Comparison of ENCODE assay signal across 1 cellular context in the genomic region with DNA sequence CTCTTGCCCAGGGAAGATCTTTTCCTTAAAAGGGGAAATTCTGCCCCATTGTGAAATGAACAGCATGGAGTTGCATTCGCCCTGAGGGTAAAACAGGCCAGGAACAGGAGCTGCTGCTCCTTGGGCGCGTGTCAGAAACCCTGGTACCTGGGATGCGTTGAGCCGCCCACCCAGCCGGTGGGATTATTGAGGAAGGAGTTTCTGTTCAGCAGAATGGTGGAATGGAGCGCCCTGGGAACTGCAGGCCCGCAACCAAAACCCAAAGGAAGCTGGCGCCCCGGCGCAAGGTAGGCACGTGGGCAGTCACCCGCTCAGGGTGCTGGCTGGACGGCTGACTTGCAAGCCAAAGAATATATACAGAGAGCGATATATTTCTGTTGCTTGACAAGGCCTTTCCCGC.
TF ChIP-seq lines count a peak whose summit lies in the region.

No MANE protein-coding gene starts in this region.

TF ChIP-seq in GM23338, 12 proteins besides CTCF, POLR2A, EP300 and RAD21 (continued from another document):
- TF ChIP-seq, protein P1, sequence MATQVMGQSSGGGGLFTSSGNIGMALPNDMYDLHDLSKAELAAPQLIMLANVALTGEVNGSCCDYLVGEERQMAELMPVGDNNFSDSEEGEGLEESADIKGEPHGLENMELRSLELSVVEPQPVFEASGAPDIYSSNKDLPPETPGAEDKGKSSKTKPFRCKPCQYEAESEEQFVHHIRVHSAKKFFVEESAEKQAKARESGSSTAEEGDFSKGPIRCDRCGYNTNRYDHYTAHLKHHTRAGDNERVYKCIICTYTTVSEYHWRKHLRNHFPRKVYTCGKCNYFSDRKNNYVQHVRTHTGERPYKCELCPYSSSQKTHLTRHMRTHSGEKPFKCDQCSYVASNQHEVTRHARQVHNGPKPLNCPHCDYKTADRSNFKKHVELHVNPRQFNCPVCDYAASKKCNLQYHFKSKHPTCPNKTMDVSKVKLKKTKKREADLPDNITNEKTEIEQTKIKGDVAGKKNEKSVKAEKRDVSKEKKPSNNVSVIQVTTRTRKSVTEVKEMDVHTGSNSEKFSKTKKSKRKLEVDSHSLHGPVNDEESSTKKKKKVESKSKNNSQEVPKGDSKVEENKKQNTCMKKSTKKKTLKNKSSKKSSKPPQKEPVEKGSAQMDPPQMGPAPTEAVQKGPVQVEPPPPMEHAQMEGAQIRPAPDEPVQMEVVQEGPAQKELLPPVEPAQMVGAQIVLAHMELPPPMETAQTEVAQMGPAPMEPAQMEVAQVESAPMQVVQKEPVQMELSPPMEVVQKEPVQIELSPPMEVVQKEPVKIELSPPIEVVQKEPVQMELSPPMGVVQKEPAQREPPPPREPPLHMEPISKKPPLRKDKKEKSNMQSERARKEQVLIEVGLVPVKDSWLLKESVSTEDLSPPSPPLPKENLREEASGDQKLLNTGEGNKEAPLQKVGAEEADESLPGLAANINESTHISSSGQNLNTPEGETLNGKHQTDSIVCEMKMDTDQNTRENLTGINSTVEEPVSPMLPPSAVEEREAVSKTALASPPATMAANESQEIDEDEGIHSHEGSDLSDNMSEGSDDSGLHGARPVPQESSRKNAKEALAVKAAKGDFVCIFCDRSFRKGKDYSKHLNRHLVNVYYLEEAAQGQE (IDR thresholded peaks at IDR 0.05; ENCODE audit: unreplicated experiment), result no peak
- TF ChIP-seq NANOG (IDR thresholded peaks at IDR 0.05; ENCODE audit: borderline replicate concordance) (no peak), STAT1 (IDR thresholded peaks at IDR 0.05; ENCODE audit: unreplicated experiment) (no peak), ZNF114 (CRISPR knock-in tag; IDR thresholded peaks at IDR 0.05) (no peak), CREB1 (CRISPR knock-in tag; IDR thresholded peaks at IDR 0.05; ENCODE audit: low read depth) (no peak), POLR2AphosphoS5 (IDR thresholded peaks at IDR 0.05; ENCODE audit: low read depth) (no peak)
- TF ChIP-seq, protein P2, sequence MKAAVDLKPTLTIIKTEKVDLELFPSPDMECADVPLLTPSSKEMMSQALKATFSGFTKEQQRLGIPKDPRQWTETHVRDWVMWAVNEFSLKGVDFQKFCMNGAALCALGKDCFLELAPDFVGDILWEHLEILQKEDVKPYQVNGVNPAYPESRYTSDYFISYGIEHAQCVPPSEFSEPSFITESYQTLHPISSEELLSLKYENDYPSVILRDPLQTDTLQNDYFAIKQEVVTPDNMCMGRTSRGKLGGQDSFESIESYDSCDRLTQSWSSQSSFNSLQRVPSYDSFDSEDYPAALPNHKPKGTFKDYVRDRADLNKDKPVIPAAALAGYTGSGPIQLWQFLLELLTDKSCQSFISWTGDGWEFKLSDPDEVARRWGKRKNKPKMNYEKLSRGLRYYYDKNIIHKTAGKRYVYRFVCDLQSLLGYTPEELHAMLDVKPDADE (IDR thresholded peaks at IDR 0.05), result no peak
- TF ChIP-seq, protein P3, sequence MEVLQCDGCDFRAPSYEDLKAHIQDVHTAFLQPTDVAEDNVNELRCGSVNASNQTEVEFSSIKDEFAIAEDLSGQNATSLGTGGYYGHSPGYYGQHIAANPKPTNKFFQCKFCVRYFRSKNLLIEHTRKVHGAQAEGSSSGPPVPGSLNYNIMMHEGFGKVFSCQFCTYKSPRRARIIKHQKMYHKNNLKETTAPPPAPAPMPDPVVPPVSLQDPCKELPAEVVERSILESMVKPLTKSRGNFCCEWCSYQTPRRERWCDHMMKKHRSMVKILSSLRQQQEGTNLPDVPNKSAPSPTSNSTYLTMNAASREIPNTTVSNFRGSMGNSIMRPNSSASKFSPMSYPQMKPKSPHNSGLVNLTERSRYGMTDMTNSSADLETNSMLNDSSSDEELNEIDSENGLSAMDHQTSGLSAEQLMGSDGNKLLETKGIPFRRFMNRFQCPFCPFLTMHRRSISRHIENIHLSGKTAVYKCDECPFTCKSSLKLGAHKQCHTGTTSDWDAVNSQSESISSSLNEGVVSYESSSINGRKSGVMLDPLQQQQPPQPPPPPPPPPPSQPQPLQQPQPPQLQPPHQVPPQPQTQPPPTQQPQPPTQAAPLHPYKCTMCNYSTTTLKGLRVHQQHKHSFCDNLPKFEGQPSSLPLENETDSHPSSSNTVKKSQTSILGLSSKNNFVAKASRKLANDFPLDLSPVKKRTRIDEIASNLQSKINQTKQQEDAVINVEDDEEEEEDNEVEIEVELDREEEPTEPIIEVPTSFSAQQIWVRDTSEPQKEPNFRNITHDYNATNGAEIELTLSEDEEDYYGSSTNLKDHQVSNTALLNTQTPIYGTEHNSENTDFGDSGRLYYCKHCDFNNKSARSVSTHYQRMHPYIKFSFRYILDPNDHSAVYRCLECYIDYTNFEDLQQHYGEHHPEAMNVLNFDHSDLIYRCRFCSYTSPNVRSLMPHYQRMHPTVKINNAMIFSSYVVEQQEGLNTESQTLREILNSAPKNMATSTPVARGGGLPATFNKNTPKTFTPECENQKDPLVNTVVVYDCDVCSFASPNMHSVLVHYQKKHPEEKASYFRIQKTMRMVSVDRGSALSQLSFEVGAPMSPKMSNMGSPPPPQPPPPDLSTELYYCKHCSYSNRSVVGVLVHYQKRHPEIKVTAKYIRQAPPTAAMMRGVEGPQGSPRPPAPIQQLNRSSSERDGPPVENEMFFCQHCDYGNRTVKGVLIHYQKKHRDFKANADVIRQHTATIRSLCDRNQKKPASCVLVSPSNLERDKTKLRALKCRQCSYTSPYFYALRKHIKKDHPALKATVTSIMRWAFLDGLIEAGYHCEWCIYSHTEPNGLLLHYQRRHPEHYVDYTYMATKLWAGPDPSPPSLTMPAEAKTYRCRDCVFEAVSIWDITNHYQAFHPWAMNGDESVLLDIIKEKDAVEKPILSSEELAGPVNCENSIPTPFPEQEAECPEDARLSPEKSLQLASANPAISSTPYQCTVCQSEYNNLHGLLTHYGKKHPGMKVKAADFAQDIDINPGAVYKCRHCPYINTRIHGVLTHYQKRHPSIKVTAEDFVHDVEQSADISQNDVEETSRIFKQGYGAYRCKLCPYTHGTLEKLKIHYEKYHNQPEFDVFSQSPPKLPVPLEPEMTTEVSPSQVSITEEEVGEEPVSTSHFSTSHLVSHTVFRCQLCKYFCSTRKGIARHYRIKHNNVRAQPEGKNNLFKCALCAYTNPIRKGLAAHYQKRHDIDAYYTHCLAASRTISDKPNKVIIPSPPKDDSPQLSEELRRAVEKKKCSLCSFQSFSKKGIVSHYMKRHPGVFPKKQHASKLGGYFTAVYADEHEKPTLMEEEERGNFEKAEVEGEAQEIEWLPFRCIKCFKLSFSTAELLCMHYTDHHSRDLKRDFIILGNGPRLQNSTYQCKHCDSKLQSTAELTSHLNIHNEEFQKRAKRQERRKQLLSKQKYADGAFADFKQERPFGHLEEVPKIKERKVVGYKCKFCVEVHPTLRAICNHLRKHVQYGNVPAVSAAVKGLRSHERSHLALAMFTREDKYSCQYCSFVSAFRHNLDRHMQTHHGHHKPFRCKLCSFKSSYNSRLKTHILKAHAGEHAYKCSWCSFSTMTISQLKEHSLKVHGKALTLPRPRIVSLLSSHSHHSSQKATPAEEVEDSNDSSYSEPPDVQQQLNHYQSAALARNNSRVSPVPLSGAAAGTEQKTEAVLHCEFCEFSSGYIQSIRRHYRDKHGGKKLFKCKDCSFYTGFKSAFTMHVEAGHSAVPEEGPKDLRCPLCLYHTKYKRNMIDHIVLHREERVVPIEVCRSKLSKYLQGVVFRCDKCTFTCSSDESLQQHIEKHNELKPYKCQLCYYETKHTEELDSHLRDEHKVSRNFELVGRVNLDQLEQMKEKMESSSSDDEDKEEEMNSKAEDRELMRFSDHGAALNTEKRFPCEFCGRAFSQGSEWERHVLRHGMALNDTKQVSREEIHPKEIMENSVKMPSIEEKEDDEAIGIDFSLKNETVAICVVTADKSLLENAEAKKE (CRISPR knock-in tag; IDR thresholded peaks at IDR 0.05), result no peak
